Comparison of ENCODE assay signal across 14 cellular contexts in genomic region chr4:112277705-112278448, GRCh38. TPM values are rescaled to one million over a fixed set of nuclear protein-coding genes. Genes with fewer than 3 reads are reported as not detected.
A peak's percentile ranks its signal among the peaks of the same experiment; 100 is the strongest.
DNase-seq lines count a peak whose midpoint lies in the region; ATAC-seq and TF ChIP-seq lines count a peak whose summit lies in the region.
"Had no signal": no experiment of that assay in that cellular context is flagged by ENCODE, and none has a peak within 500 bp of the region (broad histone marks: within the 10 kb centered on the region; RNA-seq: fewer than 3 reads in every experiment).

No MANE protein-coding gene starts in this region.

- H3K4me2 ChIP-seq in Karpas-422 (ENCODE audit: low read depth, low read length, poor library complexity, severe bottlenecking) = peak overlapping the region; percentile 93

- 47 to 51% methylated on average over 10 of the region's 10 CpGs for WGBS in body of pancreas, 2 donors
- WGBS in endodermal cell (ENCODE audit: insufficient coverage in 1 of 2, insufficient read length in 1 of 2), 2 experiments = 92 to 94% methylated on average over 4 to 10 of the region's 10 CpGs

- peaks cover 60% of the 10 kb centered on the region for H3K4me1 Mint-ChIP-seq in activated CD4-positive, alpha-beta T cell treated with anti-CD3 and anti-CD28 coated beads, Interleukin-2, amount 10 ng/mL, durations not matched to agents 24 days and 14 days
- H3K4me1 Mint-ChIP-seq in naive thymus-derived CD8-positive, alpha-beta T cell = peaks cover 4 to 58% (median 38%) of the 10 kb centered on the region in 4 donors
- H3K4me1 Mint-ChIP-seq in endodermal cell = no peaks in the 10 kb centered on the region

- H3K27ac ChIP-seq in Karpas-422 (ENCODE audit: low read length) (peak overlapping the region; percentile 87), body of pancreas (peak overlapping the region in 3 of 4 donors; percentile 3 to 44 (median 10)), endodermal cell (ENCODE audit: low read depth, low read length) (no peak overlapping the region)
- H3K27ac ChIP-seq: thoracic aorta had no signal

- no peak for DNase-seq in activated CD4-positive, alpha-beta T cell treated with anti-CD3 and anti-CD28 coated beads, Interleukin-2, amount 10 ng/mL, durations not matched to agents 24 days and 14 days
- DNase-seq in activated CD4-positive, alpha-beta T cell treated with anti-CD3 and anti-CD28 coated beads for 4 hours = no peak
- DNase-seq in Karpas-422 = no peak
- DNase-seq in body of pancreas = peak in 3 of 4 donors; percentile 22 to 49 (median 29)
- DNase-seq in naive thymus-derived CD8-positive, alpha-beta T cell = no peak
- no peak for DNase-seq in SW480 (ENCODE audit: low spot score)
- DNase-seq in endodermal cell = no peak
- DNase-seq: mesenchymal stem cell; NCI-H1092; NCI-H774; RPMI8226; stimulated activated CD4-positive, alpha-beta T cell treated with anti-CD3 and anti-CD28 coated beads, Interleukin-2, amount 100 ng/mL, for 48 hours had no signal

- no peaks in the 10 kb centered on the region for H3K9me3 Mint-ChIP-seq in activated CD4-positive, alpha-beta T cell treated with anti-CD3 and anti-CD28 coated beads, Interleukin-2, amount 10 ng/mL, durations not matched to agents 24 days and 14 days
- H3K9me3 Mint-ChIP-seq in naive thymus-derived CD8-positive, alpha-beta T cell = peaks cover 0 to 10% (median 0%) of the 10 kb centered on the region in 9 donors
- H3K9me3 Mint-ChIP-seq in endodermal cell = peaks cover 4% of the 10 kb centered on the region

- H3K9me3 ChIP-seq in Karpas-422 (ENCODE audit: low read length) = no peaks in the 10 kb centered on the region
- no peaks in the 10 kb centered on the region for H3K9me3 ChIP-seq in body of pancreas
- peaks cover under 1% of the 10 kb centered on the region for H3K9me3 ChIP-seq in endodermal cell (ENCODE audit: control insufficient read depth, low read length)
- H3K9me3 ChIP-seq: thoracic aorta had no signal

- TF ChIP-seq POLR2A in body of pancreas (IDR thresholded peaks at IDR 0.05) = no peak

- no peak for TF ChIP-seq CTCF in body of pancreas (IDR thresholded peaks at IDR 0.05)
- TF ChIP-seq CTCF in endodermal cell (conservative IDR thresholded peaks at IDR 0.05) = no peak

- ATAC-seq in body of pancreas (peak; percentile 66), HG02970 (IDR thresholded peaks at IDR 0.05; ENCODE audit: low FRiP score, unreplicated experiment) (no peak)
- ATAC-seq in naive thymus-derived CD8-positive, alpha-beta T cell = no peak

- H4K20me1 ChIP-seq in Karpas-422 (ENCODE audit: insufficient read depth, low read depth, low read length) = no peaks in the 10 kb centered on the region

- H2AFZ ChIP-seq in Karpas-422 (ENCODE audit: low read length) = no peak overlapping the region

- no peak overlapping the region for H3K4me3 ChIP-seq in Karpas-422 (ENCODE audit: low read length)
- no peak overlapping the region for H3K4me3 ChIP-seq in body of pancreas
- no peak overlapping the region for H3K4me3 ChIP-seq in endodermal cell (ENCODE audit: low read length)
- H3K4me3 ChIP-seq: thoracic aorta had no signal

- POLR2A ChIA-PET in naive thymus-derived CD8-positive, alpha-beta T cell (lab: Charles Lee) = no interaction called here

- no peaks in the 10 kb centered on the region for H3K9me2 ChIP-seq in Karpas-422 (replicated peaks; ENCODE audit: insufficient read depth, low read length)

- no peak overlapping the region for H3K4me3 Mint-ChIP-seq in activated CD4-positive, alpha-beta T cell treated with anti-CD3 and anti-CD28 coated beads, Interleukin-2, amount 10 ng/mL, durations not matched to agents 24 days and 14 days
- H3K4me3 Mint-ChIP-seq in naive thymus-derived CD8-positive, alpha-beta T cell = no peak overlapping the region
- no peak overlapping the region for H3K4me3 Mint-ChIP-seq in endodermal cell

- H3K79me2 ChIP-seq in Karpas-422 (ENCODE audit: low read length) = peaks cover 91% of the 10 kb centered on the region

- no peaks in the 10 kb centered on the region for H3K27me3 ChIP-seq in Karpas-422 (ENCODE audit: low read length)
- H3K27me3 ChIP-seq in body of pancreas = no peaks in the 10 kb centered on the region
- no peaks in the 10 kb centered on the region for H3K27me3 ChIP-seq in endodermal cell (ENCODE audit: control insufficient read depth, insufficient read depth, low read length, poor library complexity, severe bottlenecking)

- H3K36me3 ChIP-seq in Karpas-422 (ENCODE audit: insufficient read depth, low read length) (peaks cover 63% of the 10 kb centered on the region), body of pancreas (replicated peaks in 1 of 2; ENCODE audit: insufficient read depth in 1 of 2, low read depth in 2 of 2) (peaks cover 0 to 3% of the 10 kb centered on the region in 2 donors), endodermal cell (ENCODE audit: control insufficient read depth, insufficient read depth, low read length) (no peaks in the 10 kb centered on the region)

- intact Hi-C loops in activated CD4-positive, alpha-beta T cell treated with anti-CD3 and anti-CD28 coated beads, Interleukin-2, amount 10 ng/mL, durations not matched to agents 24 days and 14 days (cut with micrococcal nuclease) = no loop called here
- intact Hi-C loops in body of pancreas (cut with DNase I) = no loop called here

- H3K27ac Mint-ChIP-seq in activated CD4-positive, alpha-beta T cell treated with anti-CD3 and anti-CD28 coated beads, Interleukin-2, amount 10 ng/mL, durations not matched to agents 24 days and 14 days = peak overlapping the region; percentile 27
- peak overlapping the region in 9 of 10 donors; percentile 9 to 79 (median 59) for H3K27ac Mint-ChIP-seq in naive thymus-derived CD8-positive, alpha-beta T cell
- no peak overlapping the region for H3K27ac Mint-ChIP-seq in endodermal cell

- H3K27me3 Mint-ChIP-seq in activated CD4-positive, alpha-beta T cell treated with anti-CD3 and anti-CD28 coated beads, Interleukin-2, amount 10 ng/mL, durations not matched to agents 24 days and 14 days = no peaks in the 10 kb centered on the region
- no peaks in the 10 kb centered on the region for H3K27me3 Mint-ChIP-seq in naive thymus-derived CD8-positive, alpha-beta T cell
- H3K27me3 Mint-ChIP-seq in endodermal cell (ENCODE audit: insufficient read depth) = no peaks in the 10 kb centered on the region

- peaks cover 65% of the 10 kb centered on the region for H3K36me3 Mint-ChIP-seq in activated CD4-positive, alpha-beta T cell treated with anti-CD3 and anti-CD28 coated beads, Interleukin-2, amount 10 ng/mL, durations not matched to agents 24 days and 14 days (ENCODE audit: low read depth)
- H3K36me3 Mint-ChIP-seq in naive thymus-derived CD8-positive, alpha-beta T cell = peaks cover 5 to 22% (median 17%) of the 10 kb centered on the region in 3 donors
- H3K36me3 Mint-ChIP-seq in endodermal cell (ENCODE audit: low read depth) = peaks cover 7% of the 10 kb centered on the region

- H3K9ac ChIP-seq in Karpas-422 (ENCODE audit: low read length) = no peak overlapping the region
- H3K9ac ChIP-seq in endodermal cell (ENCODE audit: extremely low read depth, low read length, poor library complexity, severe bottlenecking) = no peak overlapping the region

- H3K4me1 ChIP-seq in Karpas-422 (ENCODE audit: low read length) (peaks cover 53% of the 10 kb centered on the region), body of pancreas (peaks cover 65% of the 10 kb centered on the region), endodermal cell (ENCODE audit: control insufficient read depth, insufficient read depth, low read length) (no peaks in the 10 kb centered on the region)

RNA-seq across cellular contexts. Expression of gene TIFA, which starts 7.8 kb away (rescaled TPM):
- 27.1 and 27.9 TPM in 2 replicates for total RNA-seq in activated CD4-positive, alpha-beta T cell treated with anti-CD3 and anti-CD28 coated beads, Interleukin-2, amount 10 ng/mL, durations not matched to agents 24 days and 14 days
- 52.4 and 61.0 TPM in 2 replicates for total RNA-seq in Karpas-422 (2014; rRNA removed; shearing (Covaris generic); ENCODE audit: low replicate concordance)
- total RNA-seq in body of pancreas = 10 to 100 TPM in 1 of 2 donors, 1 to 10 TPM in 1; 5.9 to 13.0 TPM
- total RNA-seq in naive thymus-derived CD8-positive, alpha-beta T cell = 10 to 100 TPM; 11.4 to 12.6 TPM
- polyA plus RNA-seq in naive thymus-derived CD8-positive, alpha-beta T cell = 10 to 100 TPM in 2 of 3 donors, 1 to 10 TPM in 1; 9.7 to 15.8 (median 13.7) TPM
- total RNA-seq in endodermal cell = 1 to 10 TPM; 4.2 to 6.2 TPM
- 7.9 TPM for polyA plus RNA-seq in endodermal cell (2013, experiment 1 of 2)
- polyA plus RNA-seq in endodermal cell (2013, experiment 2 of 2) = 6.5 TPM

RNA-seq across cellular contexts. Expression of gene ALPK1, which starts 19.3 kb away (rescaled TPM):
- 8.8 and 9.1 TPM in 2 replicates for total RNA-seq in activated CD4-positive, alpha-beta T cell treated with anti-CD3 and anti-CD28 coated beads, Interleukin-2, amount 10 ng/mL, durations not matched to agents 24 days and 14 days
- total RNA-seq in Karpas-422 (2014; rRNA removed; shearing (Covaris generic); ENCODE audit: low replicate concordance) = 17.0 and 32.4 TPM in 2 replicates
- 10 to 100 TPM; 14.8 to 26.7 TPM for total RNA-seq in body of pancreas
- 10 to 100 TPM; 11.3 to 12.6 TPM for total RNA-seq in naive thymus-derived CD8-positive, alpha-beta T cell
- polyA plus RNA-seq in naive thymus-derived CD8-positive, alpha-beta T cell = 1 to 10 TPM; 2.3 to 4.9 (median 3.8) TPM
- total RNA-seq in endodermal cell = under 1 TPM; 0.24 to 0.44 TPM
- 0.96 TPM for polyA plus RNA-seq in endodermal cell (2013, experiment 1 of 2)
- 1.1 TPM for polyA plus RNA-seq in endodermal cell (2013, experiment 2 of 2)

RNA-seq across cellular contexts. Expression of gene AP1AR, which starts 46.3 kb away (rescaled TPM):
- total RNA-seq in activated CD4-positive, alpha-beta T cell treated with anti-CD3 and anti-CD28 coated beads, Interleukin-2, amount 10 ng/mL, durations not matched to agents 24 days and 14 days = 20.5 and 27.0 TPM in 2 replicates
- total RNA-seq in Karpas-422 (2014; rRNA removed; shearing (Covaris generic); ENCODE audit: low replicate concordance) = 29.7 and 34.5 TPM in 2 replicates
- total RNA-seq in body of pancreas (10 to 100 TPM in 1 of 2 donors, 1 to 10 TPM in 1; 9.1 to 12.5 TPM), endodermal cell (10 to 100 TPM; 22.7 to 24.8 TPM)
- total RNA-seq in naive thymus-derived CD8-positive, alpha-beta T cell = 10 to 100 TPM; 21.3 to 23.7 TPM
- 10 to 100 TPM; 16.1 to 28.9 (median 16.8) TPM for polyA plus RNA-seq in naive thymus-derived CD8-positive, alpha-beta T cell
- 22.4 TPM for polyA plus RNA-seq in endodermal cell (2013, experiment 1 of 2)
- 21.7 TPM for polyA plus RNA-seq in endodermal cell (2013, experiment 2 of 2)

Comparison
In these comparisons a context has a peak if more than half of its experiments do, and no peak if none do; other contexts are left out.
1. DNase-seq: peak in body of pancreas (3 of 4); none in activated CD4-positive, alpha-beta T cell treated with anti-CD3 and anti-CD28 coated beads, Interleukin-2, amount 10 ng/mL, durations not matched to agents 24 days and 14 days (single experiment), activated CD4-positive, alpha-beta T cell treated with anti-CD3 and anti-CD28 coated beads for 4 hours (0 of 2), Karpas-422 (single experiment), naive thymus-derived CD8-positive, alpha-beta T cell (0 of 10), SW480 (single experiment) and endodermal cell (single experiment).